13 cellular contexts compared by ENCODE assay signal in the genomic region with DNA sequence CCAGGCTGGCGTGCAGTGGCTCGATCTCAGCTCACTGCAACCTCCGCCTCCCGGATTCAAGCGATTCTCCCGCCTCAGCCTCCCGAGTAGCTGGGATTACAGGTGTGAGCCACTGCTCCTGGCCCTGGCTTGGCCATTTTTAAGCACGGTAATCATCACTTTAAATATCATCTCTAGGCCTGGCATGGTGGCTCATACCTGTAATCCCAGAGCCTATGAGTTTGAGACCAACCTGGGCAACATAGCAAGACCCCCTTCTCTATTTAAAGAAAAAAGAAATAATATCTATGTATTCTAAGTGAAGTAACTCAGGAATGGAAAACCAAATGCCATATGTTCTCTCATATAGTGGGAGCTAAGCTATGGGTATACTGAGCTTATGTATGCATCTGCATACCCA. TPM values are rescaled to one million over a fixed set of nuclear protein-coding genes. Genes with fewer than 3 reads are reported as not detected.
"Had no signal": no experiment of that assay in that cellular context is flagged by ENCODE, and none has a peak within 500 bp of the region (broad histone marks: within the 10 kb centered on the region; RNA-seq: fewer than 3 reads in every experiment).

No MANE protein-coding gene starts in this region.

RNA-seq across cellular contexts. Expression of a gene that starts 4.8 kb away (rescaled TPM):
- total RNA-seq: activated naive CD4-positive, alpha-beta T cell treated with anti-CD3 and anti-CD28 coated beads for 36 hours; activated naive CD4-positive, alpha-beta T cell treated with anti-CD3 and anti-CD28 coated beads, Interleukin-2, amount 50 U/mL, for 72 hours; activated naive CD8-positive, alpha-beta T cell treated with anti-CD3 and anti-CD28 coated beads for 36 hours; activated naive CD8-positive, alpha-beta T cell treated with anti-CD3 and anti-CD28 coated beads, Interleukin-2, amount 10 ng/mL, durations not matched to agents 7 days and 5 days; activated T-cell treated with anti-CD3 and anti-CD28 coated beads, Interleukin-2, amount 50 U/mL, for 4 hours; activated T-cell treated with anti-CD3 and anti-CD28 coated beads, Interleukin-2, amount 50 U/mL, for 72 hours; activated T-helper 1 cell treated with anti-CD3 and anti-CD28 coated beads, Interleukin-12 subunit alpha, Interleukin-12 subunit beta, Interleukin-2, Interleukin-4 antibody, amounts not matched to agents 30 ng/mL and 10 ng/mL and 1 ng/mL, durations not matched to agents 14 hours and 24 hours and 36 hours; activated T-helper 17 cell treated with anti-CD3 and anti-CD28 coated beads, Interleukin-2, amount 50 U/mL, for 72 hours; activated T-helper 2 cell treated with anti-CD3 and anti-CD28 coated beads, Interferon-gamma antibody, Interleukin-2, Interleukin-4, amounts not matched to agents 10 μg/mL and 5 μg/mL and 100 μg/mL, durations not matched to agents 14 hours and 24 hours and 36 hours; aorta; ascending aorta; astrocyte; cardiac muscle cell had no signal
